23 cellular contexts compared by ENCODE assay signal in the genomic region with DNA sequence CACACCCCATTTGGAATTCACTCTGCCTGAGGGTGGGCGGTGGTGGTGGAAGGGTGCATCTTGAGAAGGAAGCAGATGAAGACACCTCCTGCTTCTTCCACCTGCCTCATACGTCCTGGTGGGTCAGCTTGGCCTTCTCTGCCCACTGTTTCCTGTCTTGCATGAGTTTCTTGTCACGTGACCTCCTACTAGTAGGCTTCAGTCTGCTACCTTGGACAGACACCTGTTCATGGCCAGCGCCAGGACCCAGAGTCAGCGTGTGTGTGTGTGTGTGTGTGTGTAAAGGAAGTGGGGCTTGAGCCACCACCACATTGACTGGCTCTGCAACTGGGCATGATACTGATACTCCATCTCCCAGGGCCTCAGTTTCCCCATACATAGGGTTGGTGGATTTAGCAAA. TPM values are rescaled to one million over a fixed set of nuclear protein-coding genes. Genes with fewer than 3 reads are reported as not detected.
DNase-seq lines count a peak whose midpoint lies in the region; ATAC-seq, FAIRE-seq and TF ChIP-seq lines count a peak whose summit lies in the region.
"Had no signal": no experiment of that assay in that cellular context is flagged by ENCODE, and none has a peak within 500 bp of the region (broad histone marks: within the 10 kb centered on the region; RNA-seq: fewer than 3 reads in every experiment).

No MANE protein-coding gene starts in this region.

- RAD21 ChIA-PET in GM12878 (lab: Charles Lee; ENCODE audit: unreplicated experiment), result no interaction called here

- peaks cover 13% of the 10 kb centered on the region for H3F3A ChIP-seq in SK-N-SH (replicated peaks; ENCODE audit: insufficient read depth)

- 38% methylated on average over 5 of the region's 5 CpGs for WGBS in SK-N-SH (ENCODE audit: low lambda C conversion rate)
- WGBS in GM12878 (ENCODE audit: insufficient coverage, insufficient replicate concordance, low lambda C conversion rate, missing lambda C conversion rate), result 24% methylated on average over 5 of the region's 5 CpGs

- intact Hi-C loops in GM12878 (cut with micrococcal nuclease; ENCODE audit: unreplicated experiment), result no loop called here
- intact Hi-C loops in kidney (cut with DNase I), result no loop called here

- SMC1A ChIA-PET in GM12878 (lab: Charles Lee; ENCODE audit: uncharacterized antibody, unreplicated experiment), result no interaction called here

- H3K9me3 ChIP-seq in SK-N-SH, result no peaks in the 10 kb centered on the region
- H3K9me3 ChIP-seq in HEK293 (ENCODE audit: control insufficient read depth, insufficient read depth, low read depth, low read length), result no peaks in the 10 kb centered on the region
- H3K9me3 ChIP-seq in GM12878 (replicated peaks; ENCODE audit: control insufficient read depth, insufficient read depth, low read length), result no peaks in the 10 kb centered on the region
- no peaks in the 10 kb centered on the region for H3K9me3 ChIP-seq in kidney (ENCODE audit: control insufficient read depth in 1 of 2, low read length in 2 of 2)

- CTCF ChIA-PET in SK-N-SH (lab: Yijun Ruan, JAX), result interaction anchor here (0.6 to 1.5 kb wide), 3 partner anchors 37 to 52 kb away, joined by 3 to 6 read pairs (median 3); no protein-coding TSS in a partner anchor
- CTCF ChIA-PET in HEK293 (lab: Yijun Ruan, JAX), result interaction anchor here (0.6 kb wide), 1 partner anchor 70 kb away, joined by 3 read pairs; no protein-coding TSS in a partner anchor
- CTCF ChIA-PET in GM12878 (lab: Yijun Ruan, JAX), result no interaction called here

- TF ChIP-seq RAD21 in SK-N-SH (IDR thresholded peaks at IDR 0.05; ENCODE audit: low read length) (no peak), GM12878 (IDR thresholded peaks at IDR 0.05; ENCODE audit: insufficient read depth, low read depth, low read length) (no peak)

- TF ChIP-seq CTCF in SK-N-SH (IDR thresholded peaks at IDR 0.05), result no peak
- TF ChIP-seq CTCF in HEK293 (tag by site-specific recombination; IDR thresholded peaks at IDR 0.05), result no peak
- no peak for TF ChIP-seq CTCF in GM12878 (IDR thresholded peaks at IDR 0.05 in 2 of 3, conservative IDR thresholded peaks at IDR 0.05 in 1 of 3; ENCODE audit: control insufficient read depth in 2 of 3, extremely low read depth in 1 of 3, insufficient read depth in 1 of 3, low read depth in 3 of 3, low read length in 3 of 3)
- TF ChIP-seq CTCF in kidney (IDR thresholded peaks at IDR 0.05; ENCODE audit: borderline replicate concordance, extremely low read depth, insufficient read depth), result no peak

- in situ Hi-C loops in GM12878 (cut with MboI), result no loop called here

- BruUV-seq in GM12878 (replicated peaks; lab: Mats Ljungman, UMichigan), result no TSS peak

- H3K4me2 ChIP-seq in SK-N-SH, result no peak overlapping the region
- H3K4me2 ChIP-seq in GM12878 (ENCODE audit: control insufficient read depth, insufficient read depth), result no peak overlapping the region
- H3K4me2 ChIP-seq: BLaER1 had no signal

- peaks cover 0 to 2% of the 10 kb centered on the region in 2 experiments; a peak in 1 of 4 replicates for H3K4me1 ChIP-seq in SK-N-SH (ENCODE audit: control insufficient read depth in 1 of 2, insufficient read depth in 2 of 2, low read depth in 1 of 2, low read length in 1 of 2)
- no peaks in the 10 kb centered on the region for H3K4me1 ChIP-seq in HEK293 (ENCODE audit: control insufficient read depth, insufficient read depth, low read length)
- no peaks in the 10 kb centered on the region for H3K4me1 ChIP-seq in GM12878 (ENCODE audit: control insufficient read depth, insufficient read depth, low read length)
- H3K4me1 ChIP-seq in kidney (ENCODE audit: control insufficient read depth in 1 of 2, insufficient read depth in 1 of 2, low read depth in 1 of 2, low read length in 2 of 2), result peaks cover 0 to 2% of the 10 kb centered on the region in 2 donors

- peaks cover 77% of the 10 kb centered on the region for H3K27me3 ChIP-seq in SK-N-SH (ENCODE audit: insufficient read depth)
- peaks cover 1 to 9% of the 10 kb centered on the region in 2 experiments for H3K27me3 ChIP-seq in GM12878 (replicated peaks in 1 of 2; ENCODE audit: control insufficient read depth in 2 of 2, insufficient read depth in 2 of 2, low read length in 1 of 2)

- TF ChIP-seq EP300 in SK-N-SH (IDR thresholded peaks at IDR 0.05; ENCODE audit: borderline replicate concordance in 1 of 2, low read depth in 1 of 2, low read length in 1 of 2) (no peak), GM12878 (IDR thresholded peaks at IDR 0.05; ENCODE audit: borderline replicate concordance in 1 of 2, control insufficient read depth in 1 of 2, low read depth in 2 of 2, low read length in 2 of 2) (no peak)

- H3K9ac ChIP-seq in SK-N-SH (no peak overlapping the region), GM12878 (ENCODE audit: control insufficient read depth, insufficient read depth, low read length) (no peak overlapping the region), kidney (ENCODE audit: low read length in 2 of 2) (no peak overlapping the region)
- H3K9ac ChIP-seq: BLaER1 had no signal

- DNase-seq in SK-N-SH (no peak), GM12878 (ENCODE audit: low read depth, low spot score) (no peak), kidney (peak; percentile 25), NCI-H2171 (lab: John Stamatoyannopoulos, UW) (no peak), SKM-1 (lab: John Stamatoyannopoulos, UW; ENCODE audit: unreplicated experiment) (no peak)
- DNase-seq: 8988T; Calu3; CD4-positive, alpha-beta memory T cell; DMS 273 treated with DMSO at 0.1 percent for 48 hours; DMS79; GDM1; GOT3; H9; IMR-90; KG1 had no signal

- H4K20me1 ChIP-seq in SK-N-SH (ENCODE audit: insufficient read depth) (no peaks in the 10 kb centered on the region), GM12878 (ENCODE audit: control insufficient read depth, insufficient read depth) (no peaks in the 10 kb centered on the region)

- no peaks in the 10 kb centered on the region for H3K79me2 ChIP-seq in SK-N-SH (ENCODE audit: insufficient read depth)
- H3K79me2 ChIP-seq in GM12878 (ENCODE audit: control insufficient read depth, insufficient read depth, low read length), result no peaks in the 10 kb centered on the region

- POLR2A ChIA-PET in SK-N-SH (lab: Yijun Ruan, JAX), result no interaction called here
- POLR2A ChIA-PET in HEK293 (lab: Yijun Ruan, JAX), result no interaction called here
- POLR2A ChIA-PET in GM12878 (lab: Charles Lee), result no interaction called here

- no peak overlapping the region for H2AFZ ChIP-seq in SK-N-SH (ENCODE audit: low read depth)
- no peak overlapping the region for H2AFZ ChIP-seq in GM12878 (ENCODE audit: control insufficient read depth, low read depth, low read length)

- H3K27ac ChIP-seq in SK-N-SH (ENCODE audit: low read depth in 2 of 2, low read length in 1 of 2) (no peak overlapping the region), HEK293 (ENCODE audit: extremely low read depth, low read depth, low read length) (no peak overlapping the region), GM12878 (ENCODE audit: control insufficient read depth, insufficient read depth) (no peak overlapping the region), kidney (ENCODE audit: low read depth in 2 of 2, low read length in 2 of 2) (no peak overlapping the region)
- H3K27ac ChIP-seq: BLaER1, HL-60 had no signal

- H3K9me2 ChIP-seq in SK-N-SH, result no peaks in the 10 kb centered on the region

- TF ChIP-seq POLR2A in GM12878 (IDR thresholded peaks at IDR 0.05; ENCODE audit: low read depth, low read length), result no peak

- ATAC-seq in SK-N-SH treated with all-trans-retinoic acid at 6 μM for 48 hours (no peak), GM12878 (no peak), HG02610 (IDR thresholded peaks at IDR 0.05; ENCODE audit: unreplicated experiment) (no peak)

- FAIRE-seq in GM12878 (lab: Jason Lieb, UNC) (no peak), kidney (lab: Jason Lieb, UNC) (no peak)

- H3K4me3 ChIP-seq in SK-N-SH (ENCODE audit: low read depth in 2 of 2, low read length in 1 of 2) (no peak overlapping the region), HEK293 (ENCODE audit: low read depth, low read length) (no peak overlapping the region), GM12878 (no peak overlapping the region), kidney (ENCODE audit: low read length in 2 of 2) (no peak overlapping the region)
- H3K4me3 ChIP-seq: BLaER1 had no signal

- H3K36me3 ChIP-seq in SK-N-SH (replicated peaks in 1 of 2; ENCODE audit: control insufficient read depth in 1 of 2, insufficient read depth in 2 of 2, low read length in 1 of 2) (no peaks in the 10 kb centered on the region), HEK293 (ENCODE audit: control insufficient read depth in 2 of 2, insufficient read depth in 1 of 2, low read length in 2 of 2) (no peaks in the 10 kb centered on the region), GM12878 (ENCODE audit: control insufficient read depth in 2 of 2, insufficient read depth in 2 of 2, low read length in 1 of 2) (no peaks in the 10 kb centered on the region), kidney (ENCODE audit: control insufficient read depth in 1 of 2, insufficient read depth in 2 of 2, low read length in 2 of 2) (no peaks in the 10 kb centered on the region)
- H3K36me3 ChIP-seq: BLaER1 had no signal

RNA-seq across cellular contexts. Expression of gene VPS37D, which starts 17.1 kb away (rescaled TPM):
- polyA plus RNA-seq in SK-N-SH (2012; rRNA removed) (5.7 and 7.4 TPM in 2 replicates), GM12878 (2011; rRNA removed) (0.14 and 0.45 TPM in 2 replicates), GM12878 (2014; fragmentation: Illumina TruSeq; extraction: Trizol) (not detected in 2 replicates), GM12878 (2014; fragmentation: Nextera tagmentation; extraction: Ambion mirVana) (not detected), GM12878 (2014; rRNA removed) (0.10 TPM in 1 of 2 replicates, not detected in the other), GM12878 (2016; fragmentation: Nextera tagmentation; extraction: Ambion mirVana) (not detected), kidney (ENCODE audit: insufficient read depth, low read depth, low replicate concordance) (19.3 TPM)
- 3.7 and 5.9 TPM in 2 replicates for polyA plus RNA-seq in SK-N-SH (2012; cell fraction: cytosol; rRNA removed)
- polyA plus RNA-seq in SK-N-SH (2012; cell fraction: nucleus; rRNA removed), result 5.7 and 10.9 TPM in 2 replicates
- 0.33 TPM in 1 of 2 replicates, not detected in the other for total RNA-seq in GM12878 (2013; cell fraction: nucleolus; rRNA removed)
- total RNA-seq in GM12878 (2014; rRNA removed) (0.11 and 0.27 TPM in 2 replicates), GM12878 (2014; rRNA removed; fragmentation: Illumina TruSeq; extraction: Trizol) (not detected in 2 replicates), GM12878 (2021) (0.21 and 0.27 TPM in 2 replicates), kidney (13.2 TPM)
- not detected for polyA plus RNA-seq in GM12878 (2011; ENCODE audit: low read depth)
- 0.55 and 0.87 TPM in 2 replicates for polyA plus RNA-seq in GM12878 (2011; cell fraction: cytosol; rRNA removed)
- polyA plus RNA-seq in GM12878 (2011; cell fraction: nucleus; rRNA removed), result 0.35 and 0.67 TPM in 2 replicates
- polyA plus RNA-seq in GM12878 (2012), result 0.54 and 0.90 TPM in 2 replicates
- polyA minus RNA-seq in GM12878 (2011; rRNA and poly(A)+ RNA removed), result 0.21 TPM in 1 of 2 replicates, not detected in the other
- not detected in 2 replicates for polyA minus RNA-seq in GM12878 (2011; cell fraction: cytosol; rRNA and poly(A)+ RNA removed)
- not detected in 2 replicates for polyA minus RNA-seq in GM12878 (2011; cell fraction: nucleus; rRNA and poly(A)+ RNA removed)
- total RNA-seq: CD4-positive, alpha-beta memory T cell had no signal
- polyA plus RNA-seq: CD14-positive monocyte; CD4-positive, alpha-beta memory T cell had no signal

RNA-seq across cellular contexts. Expression of gene MLXIPL, which starts 26.2 kb away (rescaled TPM):
- polyA plus RNA-seq in SK-N-SH (2012; rRNA removed), result 0.21 and 0.32 TPM in 2 replicates
- 0.03 and 0.05 TPM in 2 replicates for polyA plus RNA-seq in SK-N-SH (2012; cell fraction: cytosol; rRNA removed)
- polyA plus RNA-seq in SK-N-SH (2012; cell fraction: nucleus; rRNA removed), result 1.3 and 1.8 TPM in 2 replicates
- not detected in 2 replicates for total RNA-seq in GM12878 (2013; cell fraction: nucleolus; rRNA removed)
- total RNA-seq in GM12878 (2014; rRNA removed), result not detected in 2 replicates
- total RNA-seq in GM12878 (2014; rRNA removed; fragmentation: Illumina TruSeq; extraction: Trizol), result not detected in 2 replicates
- 0.21 and 0.69 TPM in 2 replicates for total RNA-seq in GM12878 (2021)
- polyA plus RNA-seq in GM12878 (2011; ENCODE audit: low read depth), result not detected
- polyA plus RNA-seq in GM12878 (2011; rRNA removed), result not detected in 2 replicates
- not detected in 2 replicates for polyA plus RNA-seq in GM12878 (2011; cell fraction: cytosol; rRNA removed)
- polyA plus RNA-seq in GM12878 (2011; cell fraction: nucleus; rRNA removed), result not detected in 2 replicates
- polyA plus RNA-seq in GM12878 (2012), result not detected in 2 replicates
- polyA plus RNA-seq in GM12878 (2014; fragmentation: Illumina TruSeq; extraction: Trizol), result not detected in 2 replicates
- polyA plus RNA-seq in GM12878 (2014; fragmentation: Nextera tagmentation; extraction: Ambion mirVana), result not detected
- polyA plus RNA-seq in GM12878 (2014; rRNA removed), result not detected in 2 replicates
- not detected for polyA plus RNA-seq in GM12878 (2016; fragmentation: Nextera tagmentation; extraction: Ambion mirVana)
- not detected in 2 replicates for polyA minus RNA-seq in GM12878 (2011; rRNA and poly(A)+ RNA removed)
- 0.42 and 2.7 TPM in 2 replicates for polyA minus RNA-seq in GM12878 (2011; cell fraction: cytosol; rRNA and poly(A)+ RNA removed)
- polyA minus RNA-seq in GM12878 (2011; cell fraction: nucleus; rRNA and poly(A)+ RNA removed), result not detected in 2 replicates
- total RNA-seq in kidney, result 26.2 TPM
- polyA plus RNA-seq in kidney (ENCODE audit: insufficient read depth, low read depth, low replicate concordance), result 27.9 TPM
- total RNA-seq: CD4-positive, alpha-beta memory T cell; HT1080; IMR-90 had no signal
- polyA plus RNA-seq: AG04450; CD4-positive, alpha-beta memory T cell; IMR-90 had no signal

RNA-seq across cellular contexts. Expression of gene DNAJC30, which starts 32.7 kb away (rescaled TPM):
- polyA plus RNA-seq in SK-N-SH (2012; rRNA removed), result 10.6 and 11.0 TPM in 2 replicates
- 8.0 and 10.5 TPM in 2 replicates for polyA plus RNA-seq in SK-N-SH (2012; cell fraction: cytosol; rRNA removed)
- 7.5 and 8.0 TPM in 2 replicates for polyA plus RNA-seq in SK-N-SH (2012; cell fraction: nucleus; rRNA removed)
- 7.9 and 8.3 TPM in 2 replicates for total RNA-seq in GM12878 (2013; cell fraction: nucleolus; rRNA removed)
- total RNA-seq in GM12878 (2014; rRNA removed), result 9.2 and 11.2 TPM in 2 replicates
- 4.1 TPM in 2 replicates for total RNA-seq in GM12878 (2014; rRNA removed; fragmentation: Illumina TruSeq; extraction: Trizol)
- 13.4 and 13.5 TPM in 2 replicates for total RNA-seq in GM12878 (2021)
- polyA plus RNA-seq in GM12878 (2011; ENCODE audit: low read depth), result 2.6 TPM
- 4.1 and 4.5 TPM in 2 replicates for polyA plus RNA-seq in GM12878 (2011; rRNA removed)
- polyA plus RNA-seq in GM12878 (2011; cell fraction: cytosol; rRNA removed), result 7.1 and 9.8 TPM in 2 replicates
- polyA plus RNA-seq in GM12878 (2011; cell fraction: nucleus; rRNA removed), result 6.0 and 7.7 TPM in 2 replicates
- 8.0 and 8.6 TPM in 2 replicates for polyA plus RNA-seq in GM12878 (2012)
- 3.2 and 5.5 TPM in 2 replicates for polyA plus RNA-seq in GM12878 (2014; fragmentation: Illumina TruSeq; extraction: Trizol)
- polyA plus RNA-seq in GM12878 (2014; fragmentation: Nextera tagmentation; extraction: Ambion mirVana), result 1 to 10 TPM; 2.1 to 3.5 TPM
- 19.0 and 19.2 TPM in 2 replicates for polyA plus RNA-seq in GM12878 (2014; rRNA removed)
- 10 to 100 TPM; 10.3 to 12.4 TPM for polyA plus RNA-seq in GM12878 (2016; fragmentation: Nextera tagmentation; extraction: Ambion mirVana)
- polyA minus RNA-seq in GM12878 (2011; rRNA and poly(A)+ RNA removed), result 4.4 and 7.6 TPM in 2 replicates
- polyA minus RNA-seq in GM12878 (2011; cell fraction: cytosol; rRNA and poly(A)+ RNA removed), result 2.4 and 2.8 TPM in 2 replicates
- 6.2 and 11.5 TPM in 2 replicates for polyA minus RNA-seq in GM12878 (2011; cell fraction: nucleus; rRNA and poly(A)+ RNA removed)
- 15.0 TPM for total RNA-seq in kidney
- polyA plus RNA-seq in kidney (ENCODE audit: insufficient read depth, low read depth, low replicate concordance), result 28.6 TPM

RNA-seq across cellular contexts. Expression of gene BUD23, which starts 32.9 kb away (rescaled TPM):
- 174 and 206 TPM in 2 replicates for polyA plus RNA-seq in SK-N-SH (2012; rRNA removed)
- 167 and 190 TPM in 2 replicates for polyA plus RNA-seq in SK-N-SH (2012; cell fraction: cytosol; rRNA removed)
- polyA plus RNA-seq in SK-N-SH (2012; cell fraction: nucleus; rRNA removed), result 151 and 156 TPM in 2 replicates
- total RNA-seq in GM12878 (2013; cell fraction: nucleolus; rRNA removed), result 28.4 and 29.4 TPM in 2 replicates
- total RNA-seq in GM12878 (2014; rRNA removed), result 75.3 and 82.9 TPM in 2 replicates
- 69.8 and 71.1 TPM in 2 replicates for total RNA-seq in GM12878 (2014; rRNA removed; fragmentation: Illumina TruSeq; extraction: Trizol)
- total RNA-seq in GM12878 (2021), result 73.7 and 84.9 TPM in 2 replicates
- polyA plus RNA-seq in GM12878 (2011; ENCODE audit: low read depth), result 44.4 TPM
- polyA plus RNA-seq in GM12878 (2011; rRNA removed), result 98.5 and 114 TPM in 2 replicates
- 138 and 180 TPM in 2 replicates for polyA plus RNA-seq in GM12878 (2011; cell fraction: cytosol; rRNA removed)
- polyA plus RNA-seq in GM12878 (2011; cell fraction: nucleus; rRNA removed), result 67.4 and 98.6 TPM in 2 replicates
- polyA plus RNA-seq in GM12878 (2012), result 55.5 and 68.2 TPM in 2 replicates
- 96.0 and 109 TPM in 2 replicates for polyA plus RNA-seq in GM12878 (2014; fragmentation: Illumina TruSeq; extraction: Trizol)
- polyA plus RNA-seq in GM12878 (2014; fragmentation: Nextera tagmentation; extraction: Ambion mirVana), result 10 to 100 TPM; 36.4 to 89.9 TPM
- polyA plus RNA-seq in GM12878 (2014; rRNA removed), result 117 and 123 TPM in 2 replicates
- polyA plus RNA-seq in GM12878 (2016; fragmentation: Nextera tagmentation; extraction: Ambion mirVana), result 100 to 1,000 TPM; 137 to 138 TPM
- 46.3 and 61.5 TPM in 2 replicates for polyA minus RNA-seq in GM12878 (2011; rRNA and poly(A)+ RNA removed)
- 14.4 and 26.0 TPM in 2 replicates for polyA minus RNA-seq in GM12878 (2011; cell fraction: cytosol; rRNA and poly(A)+ RNA removed)
- polyA minus RNA-seq in GM12878 (2011; cell fraction: nucleus; rRNA and poly(A)+ RNA removed), result 9.3 and 17.6 TPM in 2 replicates
- 61.0 TPM for total RNA-seq in kidney
- 92.7 TPM for polyA plus RNA-seq in kidney (ENCODE audit: insufficient read depth, low read depth, low replicate concordance)

Comparison
In these comparisons a context has a peak if more than half of its experiments do, and no peak if none do; other contexts are left out.
1. RNA of gene MLXIPL, which starts 26.2 kb away (polyA plus RNA-seq): 27.9 TPM in kidney (single experiment); 0.03 to 1.8 TPM in SK-N-SH and not detected in GM12878; every median in the first group is over 10 times any median in the second.